9 cellular contexts compared by ENCODE assay signal in genomic region chr19:41298327-41298964, GRCh38. TPM values are rescaled to one million over a fixed set of nuclear protein-coding genes. Genes with fewer than 3 reads are reported as not detected.
DNase-seq lines count a peak whose midpoint lies in the region; ATAC-seq, FAIRE-seq and TF ChIP-seq lines count a peak whose summit lies in the region.
"Had no signal": no experiment of that assay in that cellular context is flagged by ENCODE, and none has a peak within 500 bp of the region (broad histone marks: within the 10 kb centered on the region; RNA-seq: fewer than 3 reads in every experiment).

No MANE protein-coding gene starts in this region.

- no peak for ATAC-seq in GM18868 (IDR thresholded peaks at IDR 0.05; ENCODE audit: unreplicated experiment)

- 20 to 35% (median 28%) methylated on average over 4 of the region's 4 CpGs for WGBS in ovary, 3 donors

- TF ChIP-seq CTCF in ascending aorta (IDR thresholded peaks at IDR 0.05), result no peak
- TF ChIP-seq CTCF in ovary (IDR thresholded peaks at IDR 0.05), result no peak

- DNase-seq in DMS153 (lab: John Stamatoyannopoulos, UW) (peak; percentile 9), DMS153 treated with DMSO at 0.1 percent for 48 hours (lab: John Stamatoyannopoulos, UW; ENCODE audit: unreplicated experiment) (no peak), LHCN-M2 (ENCODE audit: low read depth) (peak; percentile 96), ascending aorta (ENCODE audit: low spot score in 2 of 2) (peak; percentile 70 to 89), ovary (no peak)
- DNase-seq in stimulated activated CD8-positive, alpha-beta memory T cell treated with anti-CD3 and anti-CD28 coated beads, Interleukin-7, amount 100 ng/mL, for 1 hour (ENCODE audit: low read depth in 2 of 2), result peak; percentile 33 to 34

- H3K4me3 ChIP-seq in ascending aorta (peak overlapping the region in 1 of 2 donors; percentile 1), ovary (no peak overlapping the region)

- no peak for TF ChIP-seq EP300 in ovary (IDR thresholded peaks at IDR 0.05)

- H3K36me3 ChIP-seq in ascending aorta, result peaks cover 60 to 80% of the 10 kb centered on the region in 2 donors
- H3K36me3 ChIP-seq in ovary, result no peaks in the 10 kb centered on the region

- intact Hi-C loops in ascending aorta (cut with DNase I), result no loop called here
- intact Hi-C loops in ovary (cut with DNase I), result no loop called here

- H3K27me3 ChIP-seq in ascending aorta, result no peaks in the 10 kb centered on the region
- no peaks in the 10 kb centered on the region for H3K27me3 ChIP-seq in ovary

- FAIRE-seq in islet of Langerhans (lab: Jason Lieb, UNC), result peak; percentile 90
- FAIRE-seq: A204.1 had no signal

- TF ChIP-seq POLR2A in ovary (IDR thresholded peaks at IDR 0.05), result no peak

- H3K27ac ChIP-seq in ascending aorta (peak overlapping the region; percentile 86 to 87), ovary (peak overlapping the region in 1 of 2 donors; percentile 21)

- H3K4me1 ChIP-seq in ascending aorta, result peaks cover 15 to 29% of the 10 kb centered on the region in 2 donors
- H3K4me1 ChIP-seq in ovary (ENCODE audit: insufficient read depth), result no peaks in the 10 kb centered on the region

- no peaks in the 10 kb centered on the region for H3K9me3 ChIP-seq in ascending aorta
- H3K9me3 ChIP-seq in ovary, result no peaks in the 10 kb centered on the region

RNA-seq across cellular contexts. Expression of gene CCDC97, which starts 11.5 kb away (rescaled TPM):
- total RNA-seq in LHCN-M2 (2014; rRNA removed), result 10.2 and 15.3 TPM in 2 replicates
- 16.8 TPM for polyA plus RNA-seq in LHCN-M2 (2012)
- 18.4 TPM for total RNA-seq in ascending aorta
- 10 to 100 TPM; 12.8 to 46.1 (median 32.1) TPM for total RNA-seq in ovary
- polyA plus RNA-seq in ovary, result 10 to 100 TPM; 17.4 to 23.6 TPM

RNA-seq across cellular contexts. Expression of gene HNRNPUL1, which starts 34.3 kb away (rescaled TPM):
- total RNA-seq in LHCN-M2 (2014; rRNA removed) (153 and 159 TPM in 2 replicates), ascending aorta (81.1 TPM), ovary (100 to 1,000 TPM; 102 to 259 (median 223) TPM)
- polyA plus RNA-seq in LHCN-M2 (2012), result 140 TPM
- polyA plus RNA-seq in ovary, result 100 to 1,000 TPM; 144 to 211 TPM

RNA-seq across cellular contexts. Expression of gene TGFB1, which starts 55.3 kb away (rescaled TPM):
- total RNA-seq in LHCN-M2 (2014; rRNA removed) (11.6 and 11.7 TPM in 2 replicates), ascending aorta (103 TPM), ovary (10 to 100 TPM in 6 of 7 donors, 1 to 10 TPM in 1; 9.1 to 31.8 (median 22.1) TPM)
- 36.1 TPM for polyA plus RNA-seq in LHCN-M2 (2012)
- 10 to 100 TPM; 14.2 to 18.1 TPM for polyA plus RNA-seq in ovary

Comparison
In these comparisons a context has a peak if more than half of its experiments do, and no peak if none do; other contexts are left out.
1. DNase-seq: peak in DMS153 (single experiment), LHCN-M2 (single experiment), ascending aorta (2 of 2) and stimulated activated CD8-positive, alpha-beta memory T cell treated with anti-CD3 and anti-CD28 coated beads, Interleukin-7, amount 100 ng/mL, for 1 hour (2 of 2); none in DMS153 treated with DMSO at 0.1 percent for 48 hours (single experiment) and ovary (0 of 5).